Comparison of ENCODE assay signal across 26 cellular contexts in genomic region chr3:185157347-185157746, GRCh38. TPM values are rescaled to one million over a fixed set of nuclear protein-coding genes. Genes with fewer than 3 reads are reported as not detected.
"Had no signal": no experiment of that assay in that cellular context is flagged by ENCODE, and none has a peak within 500 bp of the region (broad histone marks: within the 10 kb centered on the region; RNA-seq: fewer than 3 reads in every experiment).

No MANE protein-coding gene starts in this region.

- H2AFZ ChIP-seq: hepatocyte had no signal

- H3K27ac Mint-ChIP-seq: mesothelial cell of epicardium; naive B cell; nephron; progenitor cell of endocrine pancreas; stimulated activated naive B cell treated with anti-CD40 and anti-IgM and Interleukin-4, amounts not matched to agents 10 μg/mL and 1 μg/mL and 100 μg/mL, for 72 hours had no signal

- H3K36me3 Mint-ChIP-seq: mesothelial cell of epicardium; naive B cell; stimulated activated naive B cell treated with anti-CD40 and anti-IgM and Interleukin-4, amounts not matched to agents 10 μg/mL and 1 μg/mL and 100 μg/mL, for 72 hours had no signal

- H3K27ac ChIP-seq: hepatocyte, left ventricle myocardium inferior, ovary, right atrium auricular region, right lobe of liver, stomach, thoracic aorta, tibial artery, upper lobe of right lung had no signal

- H3K36me3 ChIP-seq: left ventricle myocardium inferior, ovary, right atrium auricular region, right lobe of liver, stomach, thoracic aorta, tibial artery, upper lobe of right lung had no signal

- ATAC-seq: right lobe of liver; stimulated activated naive B cell treated with anti-CD40 and anti-IgM and Interleukin-4, amounts not matched to agents 10 μg/mL and 1 μg/mL and 100 μg/mL, for 72 hours; stimulated activated naive CD8-positive, alpha-beta T cell treated with anti-CD3 and anti-CD28 coated beads, Interleukin-15, Interleukin-2, amounts not matched to agents 100 U/mL and 50 U/mL, for 24 hours; upper lobe of right lung had no signal

- H3K9me3 ChIP-seq: left ventricle myocardium inferior, ovary, right atrium auricular region, right lobe of liver, stomach, thoracic aorta, tibial artery, upper lobe of right lung had no signal

- H3K4me3 Mint-ChIP-seq: mesothelial cell of epicardium; naive B cell; nephron; stimulated activated naive B cell treated with anti-CD40 and anti-IgM and Interleukin-4, amounts not matched to agents 10 μg/mL and 1 μg/mL and 100 μg/mL, for 72 hours had no signal

- H3K4me1 Mint-ChIP-seq: nephron, neural crest cell had no signal

- H3K4me3 ChIP-seq: hepatocyte, left ventricle myocardium inferior, lung, ovary, right atrium auricular region, right lobe of liver, smooth muscle cell, stomach, thoracic aorta, tibial artery, upper lobe of right lung had no signal

- H3K27me3 ChIP-seq: ovary, right atrium auricular region, right lobe of liver had no signal

- H3K4me2 ChIP-seq: hepatocyte, smooth muscle cell had no signal

- H3K79me2 ChIP-seq: hepatocyte had no signal

- FAIRE-seq: urothelium cell line had no signal

- H3K9me3 Mint-ChIP-seq: mesothelial cell of epicardium; naive B cell; nephron; neural crest cell; stimulated activated naive B cell treated with anti-CD40 and anti-IgM and Interleukin-4, amounts not matched to agents 10 μg/mL and 1 μg/mL and 100 μg/mL, for 72 hours had no signal

- DNase-seq: islet precursor cell; left ventricle myocardium inferior; mesendoderm; naive B cell; ovary; right lobe of liver; stimulated activated CD4-positive, alpha-beta T cell treated with anti-CD3 and anti-CD28 coated beads, Interleukin-1b, Interleukin-23, amount 100 ng/mL, for 48 hours; stimulated activated CD4-positive, alpha-beta T cell treated with anti-CD3 and anti-CD28 coated beads, Interleukin-2, amount 100 ng/mL, for 48 hours; stimulated activated CD4-positive, alpha-beta T cell treated with anti-CD3 and anti-CD28 coated beads, Interleukin-4, amount 100 ng/mL, for 4 hours; stimulated activated naive B cell treated with anti-CD40 and anti-IgM and Interleukin-4, amounts not matched to agents 10 μg/mL and 1 μg/mL and 100 μg/mL, for 72 hours; stimulated activated naive CD8-positive, alpha-beta T cell treated with anti-CD3 and anti-CD28 coated beads, Interleukin-15, Interleukin-2, amounts not matched to agents 100 U/mL and 50 U/mL, for 24 hours; stomach; tibial artery; trophoblast cell; upper lobe of right lung had no signal

RNA-seq across cellular contexts. Expression of gene C3orf70, which starts 4.5 kb away (rescaled TPM):
- total RNA-seq: mononuclear cell had no signal
